Comparison of ENCODE assay signal across 1 cellular context in genomic region chr16:23597003-23597756, GRCh38.
TF ChIP-seq lines count a peak whose summit lies in the region.

No MANE protein-coding gene starts in this region.

TF ChIP-seq in K562, 482 proteins besides CTCF, POLR2A, EP300 and RAD21 (continued from another document and continues in another):
- peak; percentile 86 for TF ChIP-seq DEAF1 (CRISPR knock-in tag; IDR thresholded peaks at IDR 0.05)
- TF ChIP-seq ZNF280A (IDR thresholded peaks at IDR 0.05; ENCODE audit: low read depth, partially characterized antibody), result no peak
- TF ChIP-seq TCF3 (CRISPR knock-in tag; IDR thresholded peaks at IDR 0.05), result no peak
- no peak; the same call in 1 of the 2 replicates for TF ChIP-seq HCFC1 (IDR thresholded peaks at IDR 0.05; ENCODE audit: low read depth, low read length)
- peak; percentile 99 for TF ChIP-seq PTRF (tag; IDR thresholded peaks at IDR 0.05)
- TF ChIP-seq LARP7 (IDR thresholded peaks at IDR 0.05), result no peak
- no peak for TF ChIP-seq MGA (IDR thresholded peaks at IDR 0.05)
- TF ChIP-seq, protein P1, sequence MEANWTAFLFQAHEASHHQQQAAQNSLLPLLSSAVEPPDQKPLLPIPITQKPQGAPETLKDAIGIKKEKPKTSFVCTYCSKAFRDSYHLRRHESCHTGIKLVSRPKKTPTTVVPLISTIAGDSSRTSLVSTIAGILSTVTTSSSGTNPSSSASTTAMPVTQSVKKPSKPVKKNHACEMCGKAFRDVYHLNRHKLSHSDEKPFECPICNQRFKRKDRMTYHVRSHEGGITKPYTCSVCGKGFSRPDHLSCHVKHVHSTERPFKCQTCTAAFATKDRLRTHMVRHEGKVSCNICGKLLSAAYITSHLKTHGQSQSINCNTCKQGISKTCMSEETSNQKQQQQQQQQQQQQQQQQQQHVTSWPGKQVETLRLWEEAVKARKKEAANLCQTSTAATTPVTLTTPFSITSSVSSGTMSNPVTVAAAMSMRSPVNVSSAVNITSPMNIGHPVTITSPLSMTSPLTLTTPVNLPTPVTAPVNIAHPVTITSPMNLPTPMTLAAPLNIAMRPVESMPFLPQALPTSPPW (CRISPR knock-in tag; IDR thresholded peaks at IDR 0.05), result peak; percentile 89
- peak; percentile 99 for TF ChIP-seq ZNF354B (CRISPR knock-in tag; IDR thresholded peaks at IDR 0.05)
- peak; percentile 81; the same call in 1 of the 2 replicates for TF ChIP-seq ZNF740 (CRISPR knock-in tag; IDR thresholded peaks at IDR 0.05)
- peak; percentile 57 to 99 for TF ChIP-seq ZNF740 (tag; IDR thresholded peaks at IDR 0.05)
- TF ChIP-seq, protein P2, sequence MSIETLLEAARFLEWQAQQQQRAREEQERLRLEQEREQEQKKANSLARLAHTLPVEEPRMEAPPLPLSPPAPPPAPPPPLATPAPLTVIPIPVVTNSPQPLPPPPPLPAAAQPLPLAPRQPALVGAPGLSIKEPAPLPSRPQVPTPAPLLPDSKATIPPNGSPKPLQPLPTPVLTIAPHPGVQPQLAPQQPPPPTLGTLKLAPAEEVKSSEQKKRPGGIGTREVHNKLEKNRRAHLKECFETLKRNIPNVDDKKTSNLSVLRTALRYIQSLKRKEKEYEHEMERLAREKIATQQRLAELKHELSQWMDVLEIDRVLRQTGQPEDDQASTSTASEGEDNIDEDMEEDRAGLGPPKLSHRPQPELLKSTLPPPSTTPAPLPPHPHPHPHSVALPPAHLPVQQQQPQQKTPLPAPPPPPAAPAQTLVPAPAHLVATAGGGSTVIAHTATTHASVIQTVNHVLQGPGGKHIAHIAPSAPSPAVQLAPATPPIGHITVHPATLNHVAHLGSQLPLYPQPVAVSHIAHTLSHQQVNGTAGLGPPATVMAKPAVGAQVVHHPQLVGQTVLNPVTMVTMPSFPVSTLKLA (conservative IDR thresholded peaks at IDR 0.05), result peak; percentile 66 to 67
- TF ChIP-seq ESRRB (CRISPR knock-in tag; IDR thresholded peaks at IDR 0.05; ENCODE audit: borderline replicate concordance), result peak; percentile 70; the same call in 1 of the 2 replicates
- peak; percentile 100 for TF ChIP-seq SMAD3 (CRISPR knock-in tag; conservative IDR thresholded peaks at IDR 0.05)
- peak; percentile 58; the same call in 1 of the 2 replicates for TF ChIP-seq L3MBTL2 (IDR thresholded peaks at IDR 0.05)
- TF ChIP-seq RUNX1 (IDR thresholded peaks at IDR 0.05; ENCODE audit: low read depth), result no peak
- 0 out of 2 replicates have a peak, but pooled peaks have one; percentile 24 for TF ChIP-seq SIN3B (IDR thresholded peaks at IDR 0.05; ENCODE audit: low read depth)
- no peak for TF ChIP-seq BDP1 (IDR thresholded peaks at IDR 0.05; ENCODE audit: insufficient read depth, insufficient read length)
- TF ChIP-seq, protein P3, sequence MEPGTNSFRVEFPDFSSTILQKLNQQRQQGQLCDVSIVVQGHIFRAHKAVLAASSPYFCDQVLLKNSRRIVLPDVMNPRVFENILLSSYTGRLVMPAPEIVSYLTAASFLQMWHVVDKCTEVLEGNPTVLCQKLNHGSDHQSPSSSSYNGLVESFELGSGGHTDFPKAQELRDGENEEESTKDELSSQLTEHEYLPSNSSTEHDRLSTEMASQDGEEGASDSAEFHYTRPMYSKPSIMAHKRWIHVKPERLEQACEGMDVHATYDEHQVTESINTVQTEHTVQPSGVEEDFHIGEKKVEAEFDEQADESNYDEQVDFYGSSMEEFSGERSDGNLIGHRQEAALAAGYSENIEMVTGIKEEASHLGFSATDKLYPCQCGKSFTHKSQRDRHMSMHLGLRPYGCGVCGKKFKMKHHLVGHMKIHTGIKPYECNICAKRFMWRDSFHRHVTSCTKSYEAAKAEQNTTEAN (CRISPR knock-in tag; IDR thresholded peaks at IDR 0.05), result no peak
- peak; percentile 43 for TF ChIP-seq SMAD1 (IDR thresholded peaks at IDR 0.05; ENCODE audit: low read depth, low read length, partially characterized antibody)
- TF ChIP-seq HOXB6 (CRISPR knock-in tag; IDR thresholded peaks at IDR 0.05; ENCODE audit: borderline replicate concordance), result peak; percentile 90; the same call in 1 of the 2 replicates
- peak; percentile 91 for TF ChIP-seq ZNF75A (CRISPR knock-in tag; IDR thresholded peaks at IDR 0.05)
- no peak for TF ChIP-seq ZNF277 (CRISPR knock-in tag; IDR thresholded peaks at IDR 0.05; ENCODE audit: borderline replicate concordance)
- peak; percentile 64; the same call in 1 of the 2 replicates for TF ChIP-seq KAT7 (CRISPR knock-in tag; IDR thresholded peaks at IDR 0.05; ENCODE audit: borderline replicate concordance)
- peak; percentile 56 for TF ChIP-seq GABPB1 (CRISPR knock-in tag; IDR thresholded peaks at IDR 0.05)
- peak; percentile 88 for TF ChIP-seq ZNF785 (CRISPR knock-in tag; IDR thresholded peaks at IDR 0.05)
- TF ChIP-seq TRIM24 (IDR thresholded peaks at IDR 0.05), result peak; percentile 62 to 66; a peak in 1 of 4 replicates
- no peak for TF ChIP-seq ZNF263 (CRISPR knock-in tag; IDR thresholded peaks at IDR 0.05; ENCODE audit: borderline replicate concordance)
- no peak for TF ChIP-seq EGR1 (conservative IDR thresholded peaks at IDR 0.05)
- peak; percentile 100 for TF ChIP-seq MEF2D (tag; conservative IDR thresholded peaks at IDR 0.05; ENCODE audit: low read depth)
- TF ChIP-seq EP400 (IDR thresholded peaks at IDR 0.05), result peak; percentile 77
- peak; percentile 67 to 84; a peak in 3 of 4 replicates for TF ChIP-seq FOXA3 (CRISPR knock-in tag; conservative IDR thresholded peaks at IDR 0.05 in 1 of 2, IDR thresholded peaks at IDR 0.05 in 1 of 2)
- TF ChIP-seq ZNF830 (CRISPR knock-in tag; IDR thresholded peaks at IDR 0.05), result 0 out of 2 replicates have a peak, but pooled peaks have one; percentile 92
- TF ChIP-seq KDM2B (CRISPR knock-in tag; IDR thresholded peaks at IDR 0.05), result peak; percentile 96
